Comparison of ENCODE assay signal across 28 cellular contexts in the genomic region with DNA sequence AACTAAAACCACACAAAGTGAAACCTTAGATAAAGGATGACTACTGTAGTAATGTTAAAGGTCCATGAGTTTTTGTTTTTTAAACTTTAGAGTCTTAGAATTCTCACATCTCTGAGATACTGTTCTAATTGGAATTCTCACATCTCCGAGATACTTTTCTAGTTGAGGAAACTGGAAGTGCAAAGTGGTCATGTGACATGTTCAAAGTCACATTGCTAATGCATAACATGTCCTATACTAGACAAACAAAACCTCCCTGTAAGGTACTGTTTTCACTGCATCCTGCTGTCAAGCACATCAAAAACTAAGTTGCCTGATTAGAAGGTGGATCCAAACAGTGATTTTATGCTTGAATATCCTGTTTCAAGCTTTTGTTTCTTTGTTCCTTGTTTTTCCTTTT. TPM values are rescaled to one million over a fixed set of nuclear protein-coding genes. Genes with fewer than 3 reads are reported as not detected.
DNase-seq lines count a peak whose midpoint lies in the region; ATAC-seq, FAIRE-seq and TF ChIP-seq lines count a peak whose summit lies in the region.
"Had no signal": no experiment of that assay in that cellular context is flagged by ENCODE, and none has a peak within 500 bp of the region (broad histone marks: within the 10 kb centered on the region; RNA-seq: fewer than 3 reads in every experiment).

No MANE protein-coding gene starts in this region.

- peak overlapping the region; percentile 27 for H3K27ac Mint-ChIP-seq in nephron progenitor cell

- POLR2A ChIA-PET in GM12878 (lab: Charles Lee), result no interaction called here

- H3K36me3 ChIP-seq in Loucy (ENCODE audit: insufficient read depth, low read length) (peaks cover 68% of the 10 kb centered on the region), GM12878 (ENCODE audit: control insufficient read depth in 2 of 2, insufficient read depth in 2 of 2, low read length in 1 of 2) (peaks cover 2 to 16% of the 10 kb centered on the region in 2 experiments), gastroesophageal sphincter (peaks cover 0 to 70% of the 10 kb centered on the region in 2 donors)

- H3K4me2 ChIP-seq in Loucy (ENCODE audit: low read depth, low read length, poor library complexity, severe bottlenecking) (peak overlapping the region; percentile 10), GM12878 (ENCODE audit: control insufficient read depth, insufficient read depth) (no peak overlapping the region)

- H3K4me3 Mint-ChIP-seq in nephron progenitor cell, result no peak overlapping the region
- H3K4me3 Mint-ChIP-seq: CD14-positive monocyte had no signal

- TF ChIP-seq CTCF in Loucy (conservative IDR thresholded peaks at IDR 0.05; ENCODE audit: low read length) (no peak), GM12878 (IDR thresholded peaks at IDR 0.05 in 2 of 3, conservative IDR thresholded peaks at IDR 0.05 in 1 of 3; ENCODE audit: control insufficient read depth in 2 of 3, extremely low read depth in 1 of 3, insufficient read depth in 1 of 3, low read depth in 3 of 3, low read length in 3 of 3) (no peak), nephron progenitor cell (IDR thresholded peaks at IDR 0.05) (no peak), gastroesophageal sphincter (IDR thresholded peaks at IDR 0.05) (no peak)

- no peaks in the 10 kb centered on the region for H3K4me1 Mint-ChIP-seq in nephron progenitor cell
- H3K4me1 Mint-ChIP-seq: CD14-positive monocyte had no signal

- DNase-seq in DMS53 (lab: John Stamatoyannopoulos, UW), result peak; percentile 15
- DNase-seq in DMS53 treated with DMSO at 0.1 percent for 48 hours (lab: John Stamatoyannopoulos, UW; ENCODE audit: unreplicated experiment), result no peak
- DNase-seq in GM12878 (ENCODE audit: low read depth, low spot score), result no peak
- DNase-seq in nephron progenitor cell, result no peak
- DNase-seq in GOT3 (lab: John Stamatoyannopoulos, UW), result no peak
- no peak for DNase-seq in anterior cingulate cortex (lab: John Stamatoyannopoulos, UW)
- DNase-seq: ACHN, BE2C, Calu3, DMS153, H7, Kasumi-1, MV-4-11, NCI-H1105, NCI-H1436 treated with DMSO at 0.1 percent for 48 hours, NCI-H187 treated with DMSO at 0.1 percent for 48 hours, NCI-H446, NCI-H524 treated with DMSO at 0.1 percent for 48 hours, SHP77, SW 1271 had no signal

- WGBS in GM12878 (ENCODE audit: insufficient coverage, insufficient replicate concordance, low lambda C conversion rate, missing lambda C conversion rate), result 100% methylated on average over 1 of the region's 1 CpG
- 50 to 75% methylated on average over 1 of the region's 1 CpG for WGBS in gastroesophageal sphincter (ENCODE audit: low coverage in 1 of 2), 2 donors

- H3K9me3 Mint-ChIP-seq in nephron progenitor cell, result no peaks in the 10 kb centered on the region
- H3K9me3 Mint-ChIP-seq: CD14-positive monocyte had no signal

- RAD21 ChIA-PET in GM12878 (lab: Charles Lee; ENCODE audit: unreplicated experiment), result no interaction called here

- CTCF ChIA-PET in GM12878 (lab: Yijun Ruan, JAX), result no interaction called here

- H3K27ac ChIP-seq in GM12878 (ENCODE audit: control insufficient read depth, insufficient read depth), result no peak overlapping the region
- H3K27ac ChIP-seq in gastroesophageal sphincter, result no peak overlapping the region
- H3K27ac ChIP-seq: 22Rv1, HL-60, RWPE1 had no signal

- H3K27me3 Mint-ChIP-seq in nephron progenitor cell (ENCODE audit: low read depth, poor library complexity), result no peaks in the 10 kb centered on the region

- no TSS peak for BruUV-seq in GM12878 (replicated peaks; lab: Mats Ljungman, UMichigan)

- peak overlapping the region; percentile 4 for H3K4me3 ChIP-seq in Loucy (ENCODE audit: low read length, poor library complexity, severe bottlenecking)
- no peak overlapping the region for H3K4me3 ChIP-seq in GM12878
- no peak overlapping the region for H3K4me3 ChIP-seq in gastroesophageal sphincter

- peak; percentile 27 for FAIRE-seq in GM12878 (lab: Jason Lieb, UNC)
- FAIRE-seq: GM19239 had no signal

- no peak overlapping the region for H3K9ac ChIP-seq in Loucy (ENCODE audit: low read depth, low read length, poor library complexity, severe bottlenecking)
- H3K9ac ChIP-seq in GM12878 (ENCODE audit: control insufficient read depth, insufficient read depth, low read length), result no peak overlapping the region

- peaks cover 61% of the 10 kb centered on the region for H3K36me3 Mint-ChIP-seq in nephron progenitor cell (ENCODE audit: low read depth)

- SMC1A ChIA-PET in GM12878 (lab: Charles Lee; ENCODE audit: uncharacterized antibody, unreplicated experiment), result interaction anchor here (1.1 kb wide), 1 partner anchor 8 kb away, joined by 3 read pairs; no protein-coding TSS in a partner anchor

- TF ChIP-seq EP300 in GM12878 (IDR thresholded peaks at IDR 0.05; ENCODE audit: borderline replicate concordance in 1 of 2, control insufficient read depth in 1 of 2, low read depth in 2 of 2, low read length in 2 of 2), result no peak
- TF ChIP-seq EP300 in gastroesophageal sphincter (IDR thresholded peaks at IDR 0.05), result no peak

- H3K79me2 ChIP-seq in Loucy (ENCODE audit: insufficient read depth, low read length) (peaks cover 89% of the 10 kb centered on the region), GM12878 (ENCODE audit: control insufficient read depth, insufficient read depth, low read length) (no peaks in the 10 kb centered on the region)

- intact Hi-C loops in GM12878 (cut with micrococcal nuclease; ENCODE audit: unreplicated experiment), result no loop called here

- no peaks in the 10 kb centered on the region for H3K27me3 ChIP-seq in Loucy (ENCODE audit: insufficient read depth, low read length, poor library complexity, severe bottlenecking)
- H3K27me3 ChIP-seq in GM12878 (replicated peaks in 1 of 2; ENCODE audit: control insufficient read depth in 2 of 2, insufficient read depth in 2 of 2, low read length in 1 of 2), result no peaks in the 10 kb centered on the region
- no peaks in the 10 kb centered on the region for H3K27me3 ChIP-seq in gastroesophageal sphincter
- H3K27me3 ChIP-seq: BE2C had no signal

- ATAC-seq in GM12878 (no peak; the same call in 2 of the 3 replicates), gastroesophageal sphincter (no peak)
- ATAC-seq: Panc1 had no signal

- H2AFZ ChIP-seq in Loucy (ENCODE audit: low read length) (no peak overlapping the region), GM12878 (ENCODE audit: control insufficient read depth, low read depth, low read length) (no peak overlapping the region)

- in situ Hi-C loops in GM12878 (cut with MboI), result no loop called here

- no peaks in the 10 kb centered on the region for H3K9me3 ChIP-seq in Loucy (ENCODE audit: insufficient read depth, low read depth, low read length)
- H3K9me3 ChIP-seq in GM12878 (replicated peaks; ENCODE audit: control insufficient read depth, insufficient read depth, low read length), result no peaks in the 10 kb centered on the region
- no peaks in the 10 kb centered on the region for H3K9me3 ChIP-seq in gastroesophageal sphincter
- H3K9me3 ChIP-seq: BE2C had no signal

- H3K4me1 ChIP-seq in Loucy (ENCODE audit: insufficient read depth, low read length, poor library complexity, severe bottlenecking), result peaks cover 48% of the 10 kb centered on the region
- no peaks in the 10 kb centered on the region for H3K4me1 ChIP-seq in GM12878 (ENCODE audit: control insufficient read depth, insufficient read depth, low read length)
- peaks cover 0 to 15% (median 0%) of the 10 kb centered on the region in 3 donors for H3K4me1 ChIP-seq in gastroesophageal sphincter
- H3K4me1 ChIP-seq: BE2C had no signal

- TF ChIP-seq POLR2A in GM12878 (IDR thresholded peaks at IDR 0.05; ENCODE audit: low read depth, low read length), result no peak
- TF ChIP-seq POLR2A in gastroesophageal sphincter (IDR thresholded peaks at IDR 0.05), result no peak

- peaks cover 3% of the 10 kb centered on the region for H4K20me1 ChIP-seq in Loucy (ENCODE audit: insufficient read depth, low read length, poor library complexity, severe bottlenecking)
- H4K20me1 ChIP-seq in GM12878 (ENCODE audit: control insufficient read depth, insufficient read depth), result no peaks in the 10 kb centered on the region

- no peaks in the 10 kb centered on the region; the same call in 1 of the 2 replicates for H3F3A ChIP-seq in Loucy (ENCODE audit: low read depth)

- no peak for TF ChIP-seq RAD21 in GM12878 (IDR thresholded peaks at IDR 0.05; ENCODE audit: insufficient read depth, low read depth, low read length)

- H3K9me2 ChIP-seq in Loucy (replicated peaks; ENCODE audit: low read depth, low read length), result no peaks in the 10 kb centered on the region

TF ChIP-seq in GM12878, 131 proteins besides CTCF, POLR2A, EP300 and RAD21 (continues in another document):
- peak; percentile 80 for TF ChIP-seq RAD51 (IDR thresholded peaks at IDR 0.05)

RNA-seq across cellular contexts. Expression of gene TAX1BP1, which starts 13.9 kb away (rescaled TPM):
- total RNA-seq in GM12878 (2013; cell fraction: nucleolus; rRNA removed), result 61.6 and 78.6 TPM in 2 replicates
- 30.8 and 37.1 TPM in 2 replicates for total RNA-seq in GM12878 (2014; rRNA removed)
- 51.1 and 52.2 TPM in 2 replicates for total RNA-seq in GM12878 (2014; rRNA removed; fragmentation: Illumina TruSeq; extraction: Trizol)
- 40.1 and 41.1 TPM in 2 replicates for total RNA-seq in GM12878 (2021)
- polyA plus RNA-seq in GM12878 (2011; ENCODE audit: low read depth), result 49.7 TPM
- 105 and 126 TPM in 2 replicates for polyA plus RNA-seq in GM12878 (2011; rRNA removed)
- 34.0 and 65.7 TPM in 2 replicates for polyA plus RNA-seq in GM12878 (2011; cell fraction: cytosol; rRNA removed)
- polyA plus RNA-seq in GM12878 (2011; cell fraction: nucleus; rRNA removed), result 24.4 and 28.5 TPM in 2 replicates
- 41.8 and 57.4 TPM in 2 replicates for polyA plus RNA-seq in GM12878 (2012)
- 62.2 and 77.2 TPM in 2 replicates for polyA plus RNA-seq in GM12878 (2014; fragmentation: Illumina TruSeq; extraction: Trizol)
- polyA plus RNA-seq in GM12878 (2014; fragmentation: Nextera tagmentation; extraction: Ambion mirVana), result 10 to 100 TPM; 52.9 to 88.4 TPM
- 28.7 and 34.3 TPM in 2 replicates for polyA plus RNA-seq in GM12878 (2014; rRNA removed)
- polyA plus RNA-seq in GM12878 (2016; fragmentation: Nextera tagmentation; extraction: Ambion mirVana), result 10 to 100 TPM; 49.7 to 53.6 TPM
- polyA minus RNA-seq in GM12878 (2011; rRNA and poly(A)+ RNA removed), result 78.2 and 151 TPM in 2 replicates
- polyA minus RNA-seq in GM12878 (2011; cell fraction: cytosol; rRNA and poly(A)+ RNA removed), result 17.0 and 20.4 TPM in 2 replicates
- polyA minus RNA-seq in GM12878 (2011; cell fraction: nucleus; rRNA and poly(A)+ RNA removed), result 89.5 and 123 TPM in 2 replicates
- total RNA-seq in gastroesophageal sphincter, result 100 to 1,000 TPM; 118 to 151 (median 144) TPM
